In genomic region chr2:76821731-76822130, GRCh38 we compare ENCODE assay signal across 25 cellular contexts.
"Had no signal": no experiment of that assay in that cellular context is flagged by ENCODE, and none has a peak within 500 bp of the region (broad histone marks: within the 10 kb centered on the region; RNA-seq: fewer than 3 reads in every experiment).

No MANE protein-coding gene starts in this region.

- FAIRE-seq: kidney had no signal

- H3K36me3 ChIP-seq: left ventricle myocardium inferior, ovary, stomach, thyroid gland, transverse colon, upper lobe of left lung, vagina had no signal

- H3K4me1 ChIP-seq: left ventricle myocardium inferior, stomach, testis, thyroid gland, upper lobe of left lung, vagina had no signal

- DNase-seq: hippocampal formation; kidney; left ventricle myocardium inferior; mesendoderm; naive B cell; natural killer cell; nephron progenitor cell; ovary; retina; right cardiac atrium; stimulated activated CD4-positive, alpha-beta T cell treated with anti-CD3 and anti-CD28 coated beads, Interleukin-12 subunit alpha, Interleukin-12 subunit beta, amount 100 ng/mL, for 4 hours; stimulated activated CD4-positive, alpha-beta T cell treated with anti-CD3 and anti-CD28 coated beads, Interleukin-15, amount 100 ng/mL, for 24 hours; stimulated activated CD4-positive, alpha-beta T cell treated with anti-CD3 and anti-CD28 coated beads, Interleukin-2, amount 100 ng/mL, for 24 hours; stimulated activated CD4-positive, alpha-beta T cell treated with anti-CD3 and anti-CD28 coated beads, Interleukin-4, amount 100 ng/mL, for 1 hour; stimulated activated naive B cell treated with anti-CD40 and anti-IgM and Interleukin-4, amounts not matched to agents 10 μg/mL and 1 μg/mL and 100 μg/mL, for 72 hours; stimulated activated naive CD8-positive, alpha-beta T cell treated with anti-CD3 and anti-CD28 coated beads, Interleukin-15, Interleukin-2, amounts not matched to agents 100 U/mL and 50 U/mL, for 24 hours; stomach; testis; thyroid gland; transverse colon; upper lobe of left lung had no signal

- H3K27ac ChIP-seq: left ventricle myocardium inferior, ovary, skin epidermis, stomach, testis, thyroid gland, transverse colon, upper lobe of left lung, vagina had no signal

- H3K27me3 ChIP-seq: ovary, stomach, testis, thyroid gland, transverse colon, upper lobe of left lung, vagina had no signal

- ATAC-seq: natural killer cell; right cardiac atrium; sciatic nerve; stimulated activated naive B cell treated with anti-CD40 and anti-IgM and Interleukin-4, amounts not matched to agents 10 μg/mL and 1 μg/mL and 100 μg/mL, for 72 hours; stimulated activated naive CD8-positive, alpha-beta T cell treated with anti-CD3 and anti-CD28 coated beads, Interleukin-15, Interleukin-2, amounts not matched to agents 100 U/mL and 50 U/mL, for 24 hours had no signal

- H3K9me3 ChIP-seq: left ventricle myocardium inferior, ovary, stomach, testis, thyroid gland, transverse colon, upper lobe of left lung, vagina had no signal

- H3K4me3 ChIP-seq: left ventricle myocardium inferior, lung, ovary, skin epidermis, stomach, testis, thyroid gland, transverse colon, upper lobe of left lung, vagina had no signal
